Comparison of ENCODE assay signal across 8 cellular contexts in the genomic region with DNA sequence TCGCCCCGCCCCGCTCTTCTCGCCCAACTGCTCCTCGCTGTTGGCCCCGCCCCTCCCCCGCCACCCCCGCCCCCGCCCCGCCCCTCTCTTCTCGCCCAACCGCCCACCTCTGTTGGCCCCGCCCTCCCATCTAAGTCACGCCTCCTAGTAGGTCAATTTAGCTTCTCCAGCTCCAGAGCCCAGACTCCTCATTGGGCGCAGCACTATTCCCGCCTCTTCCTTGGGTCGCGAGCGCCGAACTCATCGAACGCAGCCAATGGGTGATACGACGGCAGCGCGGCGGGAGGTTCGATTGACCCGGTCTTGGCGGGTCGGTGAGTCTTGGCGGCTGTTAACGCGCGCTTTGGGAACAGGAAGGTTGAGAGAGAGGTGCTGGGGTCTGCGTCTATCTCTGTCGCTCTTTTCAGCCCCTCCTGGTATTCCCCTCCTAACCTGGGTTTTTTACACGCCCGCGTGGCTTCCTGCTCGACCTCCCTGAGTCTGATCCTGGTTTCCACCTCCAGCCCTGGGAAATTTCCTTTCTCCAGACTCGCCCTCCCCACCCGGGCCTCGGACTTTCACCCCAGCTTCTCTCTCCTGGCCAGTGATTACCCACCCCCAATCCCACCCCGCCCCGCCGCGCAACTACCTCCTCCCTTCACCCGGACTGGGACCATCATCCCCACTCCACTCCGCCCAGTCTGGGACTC. TPM values are rescaled to one million over a fixed set of nuclear protein-coding genes. Genes with fewer than 3 reads are reported as not detected.
DNase-seq lines count a peak whose midpoint lies in the region; ATAC-seq, FAIRE-seq and TF ChIP-seq lines count a peak whose summit lies in the region.

Gene RAD54L, plus strand, starts transcription at position 331 of the 689 bp plus-strand sequence. CDS start 643 bp downstream, outside the sequence.

- TF ChIP-seq CTCF in left ventricle myocardium inferior (IDR thresholded peaks at IDR 0.05; ENCODE audit: borderline replicate concordance) (no peak), prostate gland (IDR thresholded peaks at IDR 0.05) (no peak)

- no peaks in the 10 kb centered on the region for H3K9me3 ChIP-seq in left ventricle myocardium inferior (replicated peaks)
- no peaks in the 10 kb centered on the region for H3K9me3 ChIP-seq in prostate gland

- H3K36me3 Mint-ChIP-seq in T-helper 1 cell treated with Interleukin-12 subunit alpha and Interleukin-12 subunit beta and Interleukin-4 antibody, amounts not matched to agents 30 μg/mL and 1 μg/mL, for 36 hours (ENCODE audit: low read depth): peaks cover 22% of the 10 kb centered on the region

- no peak for FAIRE-seq in urothelium cell line (lab: Jason Lieb, UNC)

- H3K36me3 ChIP-seq in left ventricle myocardium inferior: no peaks in the 10 kb centered on the region
- H3K36me3 ChIP-seq in prostate gland: no peaks in the 10 kb centered on the region

- peaks cover 31% of the 10 kb centered on the region for H3K4me1 Mint-ChIP-seq in T-helper 1 cell treated with Interleukin-12 subunit alpha and Interleukin-12 subunit beta and Interleukin-4 antibody, amounts not matched to agents 30 μg/mL and 1 μg/mL, for 36 hours (ENCODE audit: low read depth)

- intact Hi-C loops in left ventricle myocardium inferior (cut with micrococcal nuclease): no loop called here
- intact Hi-C loops in prostate gland (cut with DNase I): no loop called here

- H3K4me3 Mint-ChIP-seq in T-helper 1 cell treated with Interleukin-12 subunit alpha and Interleukin-12 subunit beta and Interleukin-4 antibody, amounts not matched to agents 30 μg/mL and 1 μg/mL, for 36 hours: peak within 1 kb of the TSS; percentile 96

- H3K9me3 Mint-ChIP-seq in T-helper 1 cell treated with Interleukin-12 subunit alpha and Interleukin-12 subunit beta and Interleukin-4 antibody, amounts not matched to agents 30 μg/mL and 1 μg/mL, for 36 hours: no peaks in the 10 kb centered on the region

- peak within 1 kb of the TSS; percentile 93 for H3K27ac Mint-ChIP-seq in T-helper 1 cell treated with Interleukin-12 subunit alpha and Interleukin-12 subunit beta and Interleukin-4 antibody, amounts not matched to agents 30 μg/mL and 1 μg/mL, for 36 hours

- H3K4me3 ChIP-seq in left ventricle myocardium inferior (peak within 1 kb of the TSS; percentile 77), prostate gland (peak within 1 kb of the TSS; percentile 38 to 41)

- peaks cover 23% of the 10 kb centered on the region for H3K4me1 ChIP-seq in left ventricle myocardium inferior
- no peaks in the 10 kb centered on the region for H3K4me1 ChIP-seq in prostate gland (replicated peaks)

- no peaks in the 10 kb centered on the region for H3K27me3 Mint-ChIP-seq in T-helper 1 cell treated with Interleukin-12 subunit alpha and Interleukin-12 subunit beta and Interleukin-4 antibody, amounts not matched to agents 30 μg/mL and 1 μg/mL, for 36 hours (ENCODE audit: low read depth)

- WGBS in prostate gland: 2% methylated on average over 49 of the region's 50 CpGs

- peak; percentile 93 for ATAC-seq in GM18498 (IDR thresholded peaks at IDR 0.05; ENCODE audit: unreplicated experiment)
- ATAC-seq in HG02885 (IDR thresholded peaks at IDR 0.05; ENCODE audit: poor library complexity, unreplicated experiment): peak; percentile 94

- TF ChIP-seq POLR2A in prostate gland (IDR thresholded peaks at IDR 0.05): peak; percentile 6

- H3K27ac ChIP-seq in left ventricle myocardium inferior (replicated peaks) (peak within 1 kb of the TSS; percentile 88), prostate gland (peak within 1 kb of the TSS; percentile 67 to 79)

- DNase-seq in NCI-H1694 treated with DMSO at 0.1 percent for 48 hours (lab: John Stamatoyannopoulos, UW) (peak; percentile 98), amniotic stem cell (lab: John Stamatoyannopoulos, UW) (peak; percentile 99), left ventricle myocardium inferior (peak; percentile 98), prostate gland (ENCODE audit: low spot score) (peak; percentile 98), urothelium cell line (ENCODE audit: low spot score) (peak; percentile 99)

- H3K27me3 ChIP-seq in left ventricle myocardium inferior (ENCODE audit: low read depth) (no peaks in the 10 kb centered on the region), prostate gland (replicated peaks; ENCODE audit: insufficient read depth) (no peaks in the 10 kb centered on the region)

RNA-seq across cellular contexts. Expression of gene RAD54L, which starts in this region (rescaled TPM):
- total RNA-seq in left ventricle myocardium inferior: 0.71 TPM
- total RNA-seq in prostate gland: 1 to 10 TPM; 8.2 to 8.4 TPM

Comparison
In these comparisons a context has a peak if more than half of its experiments do, and no peak if none do; other contexts are left out.
1. Peak in every context shown above with its lines: DNase-seq, ATAC-seq, H3K4me3 ChIP-seq and H3K27ac ChIP-seq.
2. Peak in DNase-seq, H3K4me3 ChIP-seq and H3K27ac ChIP-seq in left ventricle myocardium inferior; RNA of the gene not detected or under 1 TPM.